Comparison of ENCODE assay signal across 1 cellular context in genomic region chr6:15715060-15715459, GRCh38.
TF ChIP-seq lines count a peak whose summit lies in the region.

No MANE protein-coding gene starts in this region.

TF ChIP-seq in GM23338, 12 proteins besides CTCF, POLR2A, EP300 and RAD21 (continued from another document):
- no peak for TF ChIP-seq ZNF462 (CRISPR knock-in tag; IDR thresholded peaks at IDR 0.05)
